ENCODE assay signal across 1 cellular context in the genomic region with DNA sequence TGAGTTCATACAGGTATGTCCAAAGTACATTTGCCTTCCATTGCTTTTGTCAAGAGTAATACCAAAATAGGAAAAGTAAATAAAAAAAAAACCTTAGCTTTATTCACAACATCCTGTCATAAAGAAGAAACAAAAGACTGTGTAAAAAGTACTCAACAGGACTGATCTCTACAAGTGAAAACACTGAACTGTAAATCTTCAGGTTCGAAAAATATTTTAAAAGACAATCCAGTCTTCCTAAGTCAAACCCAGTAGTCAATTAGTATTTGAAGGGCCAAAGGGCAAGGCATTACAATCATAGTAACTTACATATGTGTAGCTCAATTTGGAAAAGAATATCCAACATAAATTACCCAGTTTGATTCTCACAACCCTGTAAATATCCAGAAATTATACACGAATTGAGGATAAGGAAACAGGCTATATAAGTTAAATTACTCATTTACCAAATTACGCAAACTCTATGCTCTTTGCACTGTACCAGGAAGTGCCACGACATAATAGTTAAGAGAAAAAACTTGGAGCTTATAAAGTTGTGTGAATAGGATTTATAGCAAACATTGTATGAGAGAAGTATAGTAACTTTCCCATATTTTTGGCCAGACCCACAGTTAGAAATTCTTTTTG.
TF ChIP-seq lines count a peak whose summit lies in the region.

No MANE protein-coding gene starts in this region.

TF ChIP-seq in HepG2, 621 proteins besides CTCF, POLR2A, EP300 and RAD21 (continued from another document and continues in another):
- TF ChIP-seq, protein P1, sequence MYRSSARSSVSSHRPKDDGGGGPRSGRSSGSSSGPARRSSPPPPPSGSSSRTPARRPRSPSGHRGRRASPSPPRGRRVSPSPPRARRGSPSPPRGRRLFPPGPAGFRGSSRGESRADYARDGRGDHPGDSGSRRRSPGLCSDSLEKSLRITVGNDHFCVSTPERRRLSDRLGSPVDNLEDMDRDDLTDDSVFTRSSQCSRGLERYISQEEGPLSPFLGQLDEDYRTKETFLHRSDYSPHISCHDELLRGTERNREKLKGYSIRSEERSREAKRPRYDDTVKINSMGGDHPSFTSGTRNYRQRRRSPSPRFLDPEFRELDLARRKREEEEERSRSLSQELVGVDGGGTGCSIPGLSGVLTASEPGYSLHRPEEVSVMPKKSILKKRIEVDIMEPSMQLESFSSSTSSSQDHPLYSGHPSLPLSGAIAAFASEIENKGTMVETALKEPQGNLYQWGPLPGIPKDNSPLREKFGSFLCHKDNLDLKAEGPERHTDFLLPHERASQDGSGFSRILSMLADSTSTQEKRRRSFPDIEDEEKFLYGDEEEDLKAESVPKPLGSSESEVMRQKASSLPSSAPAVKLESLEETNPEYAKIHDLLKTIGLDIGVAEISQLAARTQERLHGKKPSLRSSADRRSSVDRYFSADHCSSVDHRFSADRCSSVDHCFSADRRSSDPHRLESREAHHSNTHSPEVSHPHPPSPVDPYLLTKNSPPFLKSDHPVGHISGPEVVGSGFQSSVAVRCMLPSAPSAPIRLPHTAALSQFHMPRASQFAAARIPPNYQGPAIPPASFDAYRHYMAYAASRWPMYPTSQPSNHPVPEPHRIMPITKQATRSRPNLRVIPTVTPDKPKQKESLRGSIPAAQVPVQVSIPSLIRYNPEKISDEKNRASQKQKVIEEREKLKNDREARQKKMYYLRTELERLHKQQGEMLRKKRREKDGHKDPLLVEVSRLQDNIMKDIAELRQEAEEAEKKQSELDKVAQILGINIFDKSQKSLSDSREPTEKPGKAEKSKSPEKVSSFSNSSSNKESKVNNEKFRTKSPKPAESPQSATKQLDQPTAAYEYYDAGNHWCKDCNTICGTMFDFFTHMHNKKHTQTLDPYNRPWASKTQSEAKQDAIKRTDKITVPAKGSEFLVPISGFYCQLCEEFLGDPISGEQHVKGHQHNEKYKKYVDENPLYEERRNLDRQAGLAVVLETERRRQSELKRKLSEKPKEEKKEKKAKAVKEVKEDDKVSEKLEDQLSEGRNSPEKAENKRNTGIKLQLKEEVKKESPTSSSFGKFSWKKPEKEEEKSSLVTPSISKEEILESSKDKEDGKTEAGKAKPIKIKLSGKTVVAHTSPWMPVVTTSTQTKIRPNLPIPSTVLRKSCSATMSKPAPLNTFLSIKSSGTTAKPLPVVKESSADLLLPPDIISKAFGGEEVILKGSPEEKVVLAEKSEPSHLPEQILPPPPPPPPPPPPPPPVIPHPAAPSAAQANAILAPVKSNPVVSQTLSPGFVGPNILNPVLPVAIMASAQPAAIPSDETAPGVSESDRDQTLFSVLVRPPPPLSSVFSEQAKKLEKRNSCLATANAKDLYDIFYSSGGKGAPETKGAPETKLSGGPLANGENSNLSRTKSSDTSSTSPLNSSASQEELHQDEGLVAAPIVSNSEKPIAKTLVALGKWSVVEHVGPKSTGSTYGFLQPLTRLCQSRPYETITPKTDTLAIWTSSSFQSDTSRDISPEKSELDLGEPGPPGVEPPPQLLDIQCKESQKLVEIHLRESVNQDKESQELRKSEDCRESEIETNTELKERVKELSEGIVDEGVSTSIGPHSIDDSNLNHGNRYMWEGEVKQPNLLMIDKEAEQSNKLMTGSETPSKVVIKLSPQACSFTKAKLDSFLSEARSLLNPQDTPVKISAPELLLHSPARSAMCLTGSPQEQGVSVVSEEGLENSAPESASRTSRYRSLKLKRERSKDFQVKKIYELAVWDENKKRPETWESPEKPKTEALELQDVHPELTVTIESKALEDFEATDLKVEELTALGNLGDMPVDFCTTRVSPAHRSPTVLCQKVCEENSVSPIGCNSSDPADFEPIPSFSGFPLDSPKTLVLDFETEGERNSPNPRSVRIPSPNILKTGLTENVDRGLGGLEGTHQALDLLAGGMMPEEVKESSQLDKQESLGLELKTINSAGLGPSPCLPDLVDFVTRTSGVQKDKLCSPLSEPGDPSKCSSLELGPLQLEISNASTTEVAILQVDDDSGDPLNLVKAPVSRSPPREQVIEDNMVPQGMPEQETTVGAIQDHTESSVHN (CRISPR knock-in tag; IDR thresholded peaks at IDR 0.05): no peak
- TF ChIP-seq, protein P2, sequence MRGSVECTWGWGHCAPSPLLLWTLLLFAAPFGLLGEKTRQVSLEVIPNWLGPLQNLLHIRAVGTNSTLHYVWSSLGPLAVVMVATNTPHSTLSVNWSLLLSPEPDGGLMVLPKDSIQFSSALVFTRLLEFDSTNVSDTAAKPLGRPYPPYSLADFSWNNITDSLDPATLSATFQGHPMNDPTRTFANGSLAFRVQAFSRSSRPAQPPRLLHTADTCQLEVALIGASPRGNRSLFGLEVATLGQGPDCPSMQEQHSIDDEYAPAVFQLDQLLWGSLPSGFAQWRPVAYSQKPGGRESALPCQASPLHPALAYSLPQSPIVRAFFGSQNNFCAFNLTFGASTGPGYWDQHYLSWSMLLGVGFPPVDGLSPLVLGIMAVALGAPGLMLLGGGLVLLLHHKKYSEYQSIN (CRISPR knock-in tag; IDR thresholded peaks at IDR 0.05; ENCODE audit: borderline replicate concordance): no peak
- TF ChIP-seq SP140L (CRISPR knock-in tag; IDR thresholded peaks at IDR 0.05; ENCODE audit: borderline replicate concordance) (no peak), KLF12 (CRISPR knock-in tag; IDR thresholded peaks at IDR 0.05; ENCODE audit: borderline replicate concordance) (no peak), MED1 (CRISPR knock-in tag; IDR thresholded peaks at IDR 0.05) (peak; percentile 64), RXRA (CRISPR knock-in tag; IDR thresholded peaks at IDR 0.05) (no peak), FOXP1 (IDR thresholded peaks at IDR 0.05) (no peak), FOXP1 (CRISPR knock-in tag; IDR thresholded peaks at IDR 0.05) (peak; percentile 50; the same call in 1 of the 2 replicates), SIX1 (CRISPR knock-in tag; IDR thresholded peaks at IDR 0.05; ENCODE audit: borderline replicate concordance) (0 out of 2 replicates have a peak, but pooled peaks have one; percentile 18), ZNF674 (CRISPR knock-in tag; IDR thresholded peaks at IDR 0.05; ENCODE audit: low read depth) (no peak), ZNF329 (CRISPR knock-in tag; IDR thresholded peaks at IDR 0.05; ENCODE audit: low read depth) (no peak), ELF4 (CRISPR knock-in tag; IDR thresholded peaks at IDR 0.05; ENCODE audit: borderline replicate concordance) (peak; percentile 91), ZC3H13 (CRISPR knock-in tag; IDR thresholded peaks at IDR 0.05) (no peak), HNRNPLL (IDR thresholded peaks at IDR 0.05; ENCODE audit: low read depth, low read length, poor library complexity, severe bottlenecking) (no peak), RCOR2 (CRISPR knock-in tag; IDR thresholded peaks at IDR 0.05) (no peak; the same call in 1 of the 2 replicates), ELF3 (CRISPR knock-in tag; IDR thresholded peaks at IDR 0.05) (peak; percentile 99), ZNF20 (CRISPR knock-in tag; IDR thresholded peaks at IDR 0.05) (no peak), ISL2 (CRISPR knock-in tag; IDR thresholded peaks at IDR 0.05) (no peak), DR1 (CRISPR knock-in tag; IDR thresholded peaks at IDR 0.05) (no peak), ZFP90 (CRISPR knock-in tag; IDR thresholded peaks at IDR 0.05; ENCODE audit: borderline replicate concordance) (no peak), ZFP41 (CRISPR knock-in tag; IDR thresholded peaks at IDR 0.05; ENCODE audit: borderline replicate concordance) (no peak), MEIS2 (CRISPR knock-in tag; IDR thresholded peaks at IDR 0.05) (no peak), ATRX (CRISPR knock-in tag; IDR thresholded peaks at IDR 0.05; ENCODE audit: borderline replicate concordance) (no peak), KLF9 (CRISPR knock-in tag; IDR thresholded peaks at IDR 0.05; ENCODE audit: low read depth) (no peak), XRCC5 (optimal IDR thresholded peaks at IDR 0.05; ENCODE audit: low read length) (no peak), EHMT2 (IDR thresholded peaks at IDR 0.05; ENCODE audit: borderline replicate concordance, low read depth, low read length) (0 out of 2 replicates have a peak, but pooled peaks have one; percentile 42), NFIB (CRISPR knock-in tag; IDR thresholded peaks at IDR 0.05; ENCODE audit: borderline replicate concordance) (no peak), TRIM24 (CRISPR knock-in tag; IDR thresholded peaks at IDR 0.05) (no peak), SMC3 (IDR thresholded peaks at IDR 0.05; ENCODE audit: low read length) (no peak), MIER3 (CRISPR knock-in tag; IDR thresholded peaks at IDR 0.05; ENCODE audit: borderline replicate concordance) (0 out of 2 replicates have a peak, but pooled peaks have one; percentile 52), HDAC6 (IDR thresholded peaks at IDR 0.05; ENCODE audit: low read depth, low read length) (no peak), SIN3B (IDR thresholded peaks at IDR 0.05; ENCODE audit: low read length) (no peak), HOXA3 (CRISPR knock-in tag; IDR thresholded peaks at IDR 0.05) (no peak), ZNF670 (CRISPR knock-in tag; IDR thresholded peaks at IDR 0.05; ENCODE audit: borderline replicate concordance) (no peak), MZF1 (CRISPR knock-in tag; IDR thresholded peaks at IDR 0.05; ENCODE audit: borderline replicate concordance) (no peak), MTF1 (CRISPR knock-in tag; IDR thresholded peaks at IDR 0.05) (no peak), ZNF496 (CRISPR knock-in tag; IDR thresholded peaks at IDR 0.05; ENCODE audit: insufficient replicate concordance) (no peak), THYN1 (CRISPR knock-in tag; IDR thresholded peaks at IDR 0.05; ENCODE audit: borderline replicate concordance, low read depth) (no peak), ZNF138 (CRISPR knock-in tag; IDR thresholded peaks at IDR 0.05; ENCODE audit: low read depth) (no peak), ZNF33B (CRISPR knock-in tag; IDR thresholded peaks at IDR 0.05) (no peak), ZSCAN29 (CRISPR knock-in tag; conservative IDR thresholded peaks at IDR 0.05) (no peak)
- TF ChIP-seq, protein P3, sequence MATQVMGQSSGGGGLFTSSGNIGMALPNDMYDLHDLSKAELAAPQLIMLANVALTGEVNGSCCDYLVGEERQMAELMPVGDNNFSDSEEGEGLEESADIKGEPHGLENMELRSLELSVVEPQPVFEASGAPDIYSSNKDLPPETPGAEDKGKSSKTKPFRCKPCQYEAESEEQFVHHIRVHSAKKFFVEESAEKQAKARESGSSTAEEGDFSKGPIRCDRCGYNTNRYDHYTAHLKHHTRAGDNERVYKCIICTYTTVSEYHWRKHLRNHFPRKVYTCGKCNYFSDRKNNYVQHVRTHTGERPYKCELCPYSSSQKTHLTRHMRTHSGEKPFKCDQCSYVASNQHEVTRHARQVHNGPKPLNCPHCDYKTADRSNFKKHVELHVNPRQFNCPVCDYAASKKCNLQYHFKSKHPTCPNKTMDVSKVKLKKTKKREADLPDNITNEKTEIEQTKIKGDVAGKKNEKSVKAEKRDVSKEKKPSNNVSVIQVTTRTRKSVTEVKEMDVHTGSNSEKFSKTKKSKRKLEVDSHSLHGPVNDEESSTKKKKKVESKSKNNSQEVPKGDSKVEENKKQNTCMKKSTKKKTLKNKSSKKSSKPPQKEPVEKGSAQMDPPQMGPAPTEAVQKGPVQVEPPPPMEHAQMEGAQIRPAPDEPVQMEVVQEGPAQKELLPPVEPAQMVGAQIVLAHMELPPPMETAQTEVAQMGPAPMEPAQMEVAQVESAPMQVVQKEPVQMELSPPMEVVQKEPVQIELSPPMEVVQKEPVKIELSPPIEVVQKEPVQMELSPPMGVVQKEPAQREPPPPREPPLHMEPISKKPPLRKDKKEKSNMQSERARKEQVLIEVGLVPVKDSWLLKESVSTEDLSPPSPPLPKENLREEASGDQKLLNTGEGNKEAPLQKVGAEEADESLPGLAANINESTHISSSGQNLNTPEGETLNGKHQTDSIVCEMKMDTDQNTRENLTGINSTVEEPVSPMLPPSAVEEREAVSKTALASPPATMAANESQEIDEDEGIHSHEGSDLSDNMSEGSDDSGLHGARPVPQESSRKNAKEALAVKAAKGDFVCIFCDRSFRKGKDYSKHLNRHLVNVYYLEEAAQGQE (IDR thresholded peaks at IDR 0.05; ENCODE audit: borderline replicate concordance in 1 of 2, low read depth in 1 of 2, low read length in 2 of 2): no peak
- TF ChIP-seq, protein P4, sequence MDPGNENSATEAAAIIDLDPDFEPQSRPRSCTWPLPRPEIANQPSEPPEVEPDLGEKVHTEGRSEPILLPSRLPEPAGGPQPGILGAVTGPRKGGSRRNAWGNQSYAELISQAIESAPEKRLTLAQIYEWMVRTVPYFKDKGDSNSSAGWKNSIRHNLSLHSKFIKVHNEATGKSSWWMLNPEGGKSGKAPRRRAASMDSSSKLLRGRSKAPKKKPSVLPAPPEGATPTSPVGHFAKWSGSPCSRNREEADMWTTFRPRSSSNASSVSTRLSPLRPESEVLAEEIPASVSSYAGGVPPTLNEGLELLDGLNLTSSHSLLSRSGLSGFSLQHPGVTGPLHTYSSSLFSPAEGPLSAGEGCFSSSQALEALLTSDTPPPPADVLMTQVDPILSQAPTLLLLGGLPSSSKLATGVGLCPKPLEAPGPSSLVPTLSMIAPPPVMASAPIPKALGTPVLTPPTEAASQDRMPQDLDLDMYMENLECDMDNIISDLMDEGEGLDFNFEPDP (CRISPR knock-in tag; conservative IDR thresholded peaks at IDR 0.05): no peak
- TF ChIP-seq, protein P5, sequence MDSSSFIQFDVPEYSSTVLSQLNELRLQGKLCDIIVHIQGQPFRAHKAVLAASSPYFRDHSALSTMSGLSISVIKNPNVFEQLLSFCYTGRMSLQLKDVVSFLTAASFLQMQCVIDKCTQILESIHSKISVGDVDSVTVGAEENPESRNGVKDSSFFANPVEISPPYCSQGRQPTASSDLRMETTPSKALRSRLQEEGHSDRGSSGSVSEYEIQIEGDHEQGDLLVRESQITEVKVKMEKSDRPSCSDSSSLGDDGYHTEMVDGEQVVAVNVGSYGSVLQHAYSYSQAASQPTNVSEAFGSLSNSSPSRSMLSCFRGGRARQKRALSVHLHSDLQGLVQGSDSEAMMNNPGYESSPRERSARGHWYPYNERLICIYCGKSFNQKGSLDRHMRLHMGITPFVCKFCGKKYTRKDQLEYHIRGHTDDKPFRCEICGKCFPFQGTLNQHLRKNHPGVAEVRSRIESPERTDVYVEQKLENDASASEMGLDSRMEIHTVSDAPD (CRISPR knock-in tag; IDR thresholded peaks at IDR 0.05): no peak
- TF ChIP-seq, protein P6, sequence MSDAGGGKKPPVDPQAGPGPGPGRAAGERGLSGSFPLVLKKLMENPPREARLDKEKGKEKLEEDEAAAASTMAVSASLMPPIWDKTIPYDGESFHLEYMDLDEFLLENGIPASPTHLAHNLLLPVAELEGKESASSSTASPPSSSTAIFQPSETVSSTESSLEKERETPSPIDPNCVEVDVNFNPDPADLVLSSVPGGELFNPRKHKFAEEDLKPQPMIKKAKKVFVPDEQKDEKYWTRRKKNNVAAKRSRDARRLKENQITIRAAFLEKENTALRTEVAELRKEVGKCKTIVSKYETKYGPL (CRISPR knock-in tag; IDR thresholded peaks at IDR 0.05): no peak
- TF ChIP-seq, protein P7, sequence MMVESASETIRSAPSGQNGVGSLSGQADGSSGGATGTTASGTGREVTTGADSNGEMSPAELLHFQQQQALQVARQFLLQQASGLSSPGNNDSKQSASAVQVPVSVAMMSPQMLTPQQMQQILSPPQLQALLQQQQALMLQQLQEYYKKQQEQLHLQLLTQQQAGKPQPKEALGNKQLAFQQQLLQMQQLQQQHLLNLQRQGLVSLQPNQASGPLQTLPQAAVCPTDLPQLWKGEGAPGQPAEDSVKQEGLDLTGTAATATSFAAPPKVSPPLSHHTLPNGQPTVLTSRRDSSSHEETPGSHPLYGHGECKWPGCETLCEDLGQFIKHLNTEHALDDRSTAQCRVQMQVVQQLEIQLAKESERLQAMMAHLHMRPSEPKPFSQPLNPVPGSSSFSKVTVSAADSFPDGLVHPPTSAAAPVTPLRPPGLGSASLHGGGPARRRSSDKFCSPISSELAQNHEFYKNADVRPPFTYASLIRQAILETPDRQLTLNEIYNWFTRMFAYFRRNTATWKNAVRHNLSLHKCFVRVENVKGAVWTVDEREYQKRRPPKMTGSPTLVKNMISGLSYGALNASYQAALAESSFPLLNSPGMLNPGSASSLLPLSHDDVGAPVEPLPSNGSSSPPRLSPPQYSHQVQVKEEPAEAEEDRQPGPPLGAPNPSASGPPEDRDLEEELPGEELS (CRISPR knock-in tag; IDR thresholded peaks at IDR 0.05): peak; percentile 49; the same call in 1 of the 2 replicates
